Comparison of ENCODE assay signal across 8 cellular contexts in the genomic region with DNA sequence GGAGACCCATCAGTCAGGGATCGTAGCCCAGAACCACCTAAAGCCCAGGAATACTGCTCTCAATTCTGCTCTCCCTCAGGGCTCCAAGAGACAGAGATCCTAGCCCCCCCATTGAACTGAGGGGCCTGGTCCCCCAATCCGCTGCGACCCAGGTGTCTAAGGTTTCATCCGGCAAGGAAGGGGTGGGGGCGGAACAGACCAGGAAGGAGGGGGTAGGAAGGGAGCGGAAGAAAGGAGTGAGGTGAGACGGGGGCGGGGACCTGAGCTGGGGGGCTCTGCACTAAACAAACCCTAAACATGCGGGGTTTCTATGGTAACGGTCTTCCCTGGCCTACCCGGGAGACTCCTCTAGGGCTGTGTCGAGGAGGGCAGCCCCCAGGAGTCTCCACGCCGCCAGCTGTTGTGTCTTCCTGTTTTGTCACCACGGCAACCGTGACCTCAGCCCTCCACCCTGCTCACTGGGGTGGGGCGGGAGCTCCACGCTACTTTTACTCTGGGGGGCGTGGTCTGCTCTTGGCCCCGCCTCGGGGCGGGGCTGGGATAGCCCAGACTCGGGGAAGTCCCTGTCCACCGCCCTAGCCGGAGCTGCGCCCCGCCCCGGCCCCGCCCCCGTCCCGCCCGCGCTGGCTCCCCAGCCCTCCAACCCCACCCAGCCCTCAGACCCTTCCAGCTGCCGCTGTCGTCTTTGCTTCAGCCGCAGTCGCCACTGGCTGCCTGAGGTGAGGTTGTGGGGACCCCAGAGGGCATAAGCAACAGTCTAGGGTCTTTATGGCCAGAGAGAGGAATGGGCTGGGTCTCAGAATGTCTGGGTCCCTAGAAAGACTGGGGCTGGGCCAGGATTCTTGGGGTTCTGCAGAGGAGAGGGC. TPM values are rescaled to one million over a fixed set of nuclear protein-coding genes. Genes with fewer than 3 reads are reported as not detected.
DNase-seq lines count a peak whose midpoint lies in the region; ATAC-seq and TF ChIP-seq lines count a peak whose summit lies in the region.

A gene with protein sequence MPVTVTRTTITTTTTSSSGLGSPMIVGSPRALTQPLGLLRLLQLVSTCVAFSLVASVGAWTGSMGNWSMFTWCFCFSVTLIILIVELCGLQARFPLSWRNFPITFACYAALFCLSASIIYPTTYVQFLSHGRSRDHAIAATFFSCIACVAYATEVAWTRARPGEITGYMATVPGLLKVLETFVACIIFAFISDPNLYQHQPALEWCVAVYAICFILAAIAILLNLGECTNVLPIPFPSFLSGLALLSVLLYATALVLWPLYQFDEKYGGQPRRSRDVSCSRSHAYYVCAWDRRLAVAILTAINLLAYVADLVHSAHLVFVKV (plus strand): TSS at position 659 of the 866 bp plus-strand sequence. CDS start 5,647 bp downstream, outside the sequence.

- H3K4me3 Mint-ChIP-seq in activated T-helper 17 cell treated with anti-CD3 and anti-CD28 coated beads, Interleukin-2, amount 50 U/mL, for 72 hours, result peak within 1 kb of the TSS; percentile 96

- H3K9me3 Mint-ChIP-seq in activated T-helper 17 cell treated with anti-CD3 and anti-CD28 coated beads, Interleukin-2, amount 50 U/mL, for 72 hours, result no peaks in the 10 kb centered on the region

- DNase-seq in C1 segment of cervical spinal cord (lab: John Stamatoyannopoulos, UW) (peak; percentile 56 to 97 (median 90)), RWPE1 (ENCODE audit: low spot score) (peak; percentile 97), fibroblast of gingiva (ENCODE audit: low read depth) (peak; percentile 99), myocyte (ENCODE audit: low read depth) (peak; percentile 99)
- peak; percentile 97 for DNase-seq in stimulated activated CD8-positive, alpha-beta memory T cell treated with anti-CD3 and anti-CD28 coated beads, Interleukin-7, amount 100 ng/mL, for 24 hours (ENCODE audit: low read depth)

- peaks cover 42% of the 10 kb centered on the region for H3K36me3 Mint-ChIP-seq in activated T-helper 17 cell treated with anti-CD3 and anti-CD28 coated beads, Interleukin-2, amount 50 U/mL, for 72 hours (ENCODE audit: low read depth)

- CTCF ChIA-PET in RWPE1 (lab: Yijun Ruan, JAX), result interaction anchor here (0.7 kb wide), 1 partner anchor 59 kb away, joined by 4 read pairs; no protein-coding TSS in a partner anchor

- no peak for TF ChIP-seq CTCF in RWPE1 (conservative IDR thresholded peaks at IDR 0.05; ENCODE audit: low read depth)

- POLR2A ChIA-PET in RWPE1 (lab: Yijun Ruan, JAX; ENCODE audit: low non-redundant PET), result no interaction called here

- H3K27ac Mint-ChIP-seq in activated T-helper 17 cell treated with anti-CD3 and anti-CD28 coated beads, Interleukin-2, amount 50 U/mL, for 72 hours, result peak within 1 kb of the TSS; percentile 99

- H3K4me1 Mint-ChIP-seq in activated T-helper 17 cell treated with anti-CD3 and anti-CD28 coated beads, Interleukin-2, amount 50 U/mL, for 72 hours, result peaks cover 17% of the 10 kb centered on the region

- H3K27me3 Mint-ChIP-seq in activated T-helper 17 cell treated with anti-CD3 and anti-CD28 coated beads, Interleukin-2, amount 50 U/mL, for 72 hours, result no peaks in the 10 kb centered on the region

- ATAC-seq in GM19324 (IDR thresholded peaks at IDR 0.05; ENCODE audit: low FRiP score, unreplicated experiment) (peak; percentile 62), HG03460 (IDR thresholded peaks at IDR 0.05; ENCODE audit: unreplicated experiment) (peak; percentile 58)
- ATAC-seq in activated T-helper 17 cell treated with anti-CD3 and anti-CD28 coated beads, Interleukin-2, amount 50 U/mL, for 72 hours (replicated peaks), result peak; percentile 78

- peak within 1 kb of the TSS; percentile 98 for H3K27ac ChIP-seq in RWPE1

RNA-seq across cellular contexts. Expression of the gene that starts here (rescaled TPM):
- 10 to 100 TPM; 48.8 to 72.8 TPM for total RNA-seq in activated T-helper 17 cell treated with anti-CD3 and anti-CD28 coated beads, Interleukin-2, amount 50 U/mL, for 72 hours
- 43.9 and 78.9 TPM in 2 replicates for total RNA-seq in myocyte
- 103 TPM for polyA plus RNA-seq in myocyte (2012)

Comparison
In these comparisons a context has a peak if more than half of its experiments do, and no peak if none do; other contexts are left out.
1. Peak in every context shown above with its lines: DNase-seq, ATAC-seq and H3K27ac ChIP-seq.